2 cellular contexts compared by ENCODE assay signal in genomic region chr20:38339521-38339896, GRCh38. TPM values are rescaled to one million over a fixed set of nuclear protein-coding genes. Genes with fewer than 3 reads are reported as not detected.
"Had no signal": no experiment of that assay in that cellular context is flagged by ENCODE, and none has a peak within 500 bp of the region (broad histone marks: within the 10 kb centered on the region; RNA-seq: fewer than 3 reads in every experiment).

No MANE protein-coding gene starts in this region.

RNA-seq across cellular contexts. Expression of gene LBP, which starts 6.8 kb away (rescaled TPM):
- total RNA-seq: G401 had no signal

RNA-seq across cellular contexts. Expression of gene BPI, which starts 35.6 kb away (rescaled TPM):
- total RNA-seq: G401, GM12878 had no signal
- polyA plus RNA-seq: GM12878 had no signal
